In genomic region chr4:40844261-40844660, GRCh38 we compare ENCODE assay signal across 12 cellular contexts.
DNase-seq lines count a peak whose midpoint lies in the region; TF ChIP-seq lines count a peak whose summit lies in the region.
"Had no signal": no experiment of that assay in that cellular context is flagged by ENCODE, and none has a peak within 500 bp of the region (broad histone marks: within the 10 kb centered on the region; RNA-seq: fewer than 3 reads in every experiment).

No MANE protein-coding gene starts in this region.

- TF ChIP-seq EP300 in sigmoid colon (IDR thresholded peaks at IDR 0.05) = no peak

- H4K20me1 ChIP-seq in BLaER1 = peaks cover 69% of the 10 kb centered on the region

- H3K36me3 ChIP-seq in BLaER1 = peaks cover 19% of the 10 kb centered on the region; the same call in 1 of the 2 replicates
- H3K36me3 ChIP-seq in ascending aorta = no peaks in the 10 kb centered on the region
- no peaks in the 10 kb centered on the region for H3K36me3 ChIP-seq in sigmoid colon
- H3K36me3 ChIP-seq in Caco-2 (ENCODE audit: control insufficient read depth, insufficient read depth, low read length) = peaks cover 2% of the 10 kb centered on the region; the same call in 1 of the 2 replicates
- H3K36me3 ChIP-seq: SJSA1 had no signal

- TF ChIP-seq POLR2A in sigmoid colon (IDR thresholded peaks at IDR 0.05) = no peak

- H3K9ac ChIP-seq in BLaER1 = peak overlapping the region; percentile 18; the same call in 1 of the 2 replicates

- H3K4me1 ChIP-seq in BLaER1 (peaks cover 95% of the 10 kb centered on the region), ascending aorta (peaks cover 0 to 24% of the 10 kb centered on the region in 2 donors), sigmoid colon (peaks cover 0 to 15% (median 3%) of the 10 kb centered on the region in 4 donors), Caco-2 (no peaks in the 10 kb centered on the region)
- H3K4me1 ChIP-seq: SJSA1 had no signal

- H3K27me3 ChIP-seq in BLaER1 (no peaks in the 10 kb centered on the region), ascending aorta (no peaks in the 10 kb centered on the region), sigmoid colon (no peaks in the 10 kb centered on the region), Caco-2 (replicated peaks; ENCODE audit: control insufficient read depth, insufficient read depth, low read length) (no peaks in the 10 kb centered on the region)
- H3K27me3 ChIP-seq: SJSA1 had no signal

- H3K27ac Mint-ChIP-seq in Caco-2 (ENCODE audit: unreplicated experiment) = no peak overlapping the region
- H3K27ac Mint-ChIP-seq: CD4-positive, alpha-beta memory T cell had no signal

- DNase-seq in COLO668 (lab: John Stamatoyannopoulos, UW; ENCODE audit: unreplicated experiment) (peak; percentile 9), ascending aorta (ENCODE audit: low spot score in 2 of 2) (no peak), sigmoid colon (peak; percentile 54), Caco-2 (no peak), NCI-H1092 treated with DMSO at 0.1 percent for 48 hours (lab: John Stamatoyannopoulos, UW) (no peak), NCI-H2227 treated with DMSO at 0.1 percent for 48 hours (lab: John Stamatoyannopoulos, UW) (no peak)
- DNase-seq: NCI-H1417 treated with DMSO at 0.1 percent for 48 hours, NCI-H226, NCI-H524 treated with DMSO at 0.1 percent for 48 hours had no signal

- H3K27ac ChIP-seq in BLaER1 = peak overlapping the region; percentile 77
- peak overlapping the region; percentile 41 to 69 for H3K27ac ChIP-seq in ascending aorta
- no peak overlapping the region for H3K27ac ChIP-seq in sigmoid colon
- H3K27ac ChIP-seq: SJSA1 had no signal

- H3K36me3 Mint-ChIP-seq in Caco-2 (ENCODE audit: insufficient read depth, unreplicated experiment) = peaks cover 23% of the 10 kb centered on the region
- H3K36me3 Mint-ChIP-seq: CD4-positive, alpha-beta memory T cell had no signal

- no peaks in the 10 kb centered on the region for H3K4me1 Mint-ChIP-seq in Caco-2 (ENCODE audit: low read depth, unreplicated experiment)
- H3K4me1 Mint-ChIP-seq: CD4-positive, alpha-beta memory T cell had no signal

- H3K4me2 ChIP-seq in BLaER1 = peak overlapping the region; percentile 93

- no peaks in the 10 kb centered on the region for H3K9me3 Mint-ChIP-seq in Caco-2 (ENCODE audit: unreplicated experiment)
- H3K9me3 Mint-ChIP-seq: CD4-positive, alpha-beta memory T cell had no signal

- H3K9me3 ChIP-seq in BLaER1 (no peaks in the 10 kb centered on the region), ascending aorta (no peaks in the 10 kb centered on the region), sigmoid colon (no peaks in the 10 kb centered on the region), Caco-2 (no peaks in the 10 kb centered on the region)
- H3K9me3 ChIP-seq: SJSA1 had no signal

- WGBS in sigmoid colon, 2 donors = 88 to 89% methylated on average over 6 of the region's 6 CpGs

- no peak for TF ChIP-seq CTCF in ascending aorta (IDR thresholded peaks at IDR 0.05)
- no peak for TF ChIP-seq CTCF in sigmoid colon (IDR thresholded peaks at IDR 0.05)
- TF ChIP-seq CTCF in Caco-2 (IDR thresholded peaks at IDR 0.05; ENCODE audit: insufficient read depth in 1 of 2, low read depth in 1 of 2, low read length in 1 of 2, severe bottlenecking in 1 of 2, unreplicated experiment in 1 of 2) = no peak

- no peaks in the 10 kb centered on the region for H3K27me3 Mint-ChIP-seq in Caco-2 (ENCODE audit: insufficient read depth, unreplicated experiment)

- no TSS peak for BruUV-seq in Caco-2 (replicated peaks; lab: Mats Ljungman, UMichigan)

- no peak overlapping the region for H3K4me3 Mint-ChIP-seq in Caco-2 (ENCODE audit: unreplicated experiment)
- H3K4me3 Mint-ChIP-seq: CD4-positive, alpha-beta memory T cell had no signal

- CTCF ChIA-PET in Caco-2 (lab: Charles Lee) = interaction anchor here (1.2 kb wide), 1 partner anchor 53 kb away, joined by 4 read pairs; no protein-coding TSS in a partner anchor

- POLR2A ChIA-PET in Caco-2 (lab: Charles Lee) = no interaction called here

- no peak overlapping the region for H3K4me3 ChIP-seq in BLaER1
- no peak overlapping the region for H3K4me3 ChIP-seq in ascending aorta
- no peak overlapping the region for H3K4me3 ChIP-seq in sigmoid colon
- no peak overlapping the region for H3K4me3 ChIP-seq in Caco-2 (ENCODE audit: low read depth, low read length)
- H3K4me3 ChIP-seq: SJSA1 had no signal

- intact Hi-C loops in ascending aorta (cut with DNase I) (loop anchor here (10.0 kb wide), 1 partner anchor 1551 kb away; the partner anchor contains the start of gene SHISA3), sigmoid colon (cut with DNase I) (loop anchor here (5.0 kb wide), 2 partner anchors 53 to 97 kb away; partner anchors contain the start of gene NSUN7), Caco-2 (cut with micrococcal nuclease; ENCODE audit: unreplicated experiment) (loop anchor here (10.0 kb wide), 1 partner anchor 109 kb away; no protein-coding TSS in a partner anchor)

Comparison
In these comparisons a context has a peak if more than half of its experiments do, and no peak if none do; other contexts are left out.
1. H3K27ac ChIP-seq: peak in BLaER1 (single experiment) and ascending aorta (2 of 2); none in sigmoid colon (0 of 4).
2. DNase-seq: peak in COLO668 (single experiment) and sigmoid colon (single experiment); none in ascending aorta (0 of 2), Caco-2 (0 of 2), NCI-H1092 treated with DMSO at 0.1 percent for 48 hours (single experiment) and NCI-H2227 treated with DMSO at 0.1 percent for 48 hours (single experiment).